ENCODE assay signal across 1 cellular context in the genomic region with DNA sequence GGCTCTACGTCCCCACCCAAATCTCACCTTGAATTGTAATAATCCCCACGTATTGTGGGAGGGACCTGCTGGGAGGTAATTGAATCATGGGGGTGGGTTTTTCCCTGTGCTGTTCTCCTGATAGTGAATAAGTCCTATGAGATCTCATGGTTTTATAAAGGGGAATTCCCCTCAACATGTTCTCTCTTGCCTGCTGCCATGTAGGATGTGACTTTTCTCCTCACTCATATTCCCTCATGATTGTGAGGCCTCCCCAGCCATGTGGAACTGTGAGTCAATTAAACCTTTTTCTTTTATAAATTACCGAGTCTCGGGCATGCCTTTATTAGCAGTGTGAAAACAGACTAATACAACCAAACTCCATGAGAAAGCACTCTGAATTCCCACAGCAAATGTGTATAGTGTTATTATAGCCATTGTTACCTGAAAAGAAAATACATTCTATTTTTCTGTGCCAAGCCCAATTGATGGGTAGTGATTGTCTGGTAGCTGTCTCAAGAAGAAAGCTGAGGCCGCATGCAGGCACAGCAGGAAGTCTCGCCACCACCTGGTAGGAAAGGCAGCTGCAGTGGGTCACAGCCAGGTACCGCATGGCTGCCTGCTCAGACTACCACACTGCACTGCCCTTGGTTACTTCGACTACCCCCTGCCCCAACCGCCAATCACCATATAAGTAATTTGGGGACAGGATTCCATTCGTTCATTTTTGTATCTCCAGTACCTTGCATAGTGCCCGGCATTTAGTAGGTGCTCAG.
TF ChIP-seq lines count a peak whose summit lies in the region.

No MANE protein-coding gene starts in this region.

TF ChIP-seq in GM23338, 12 proteins besides CTCF, POLR2A, EP300 and RAD21 (continued from another document):
- no peak for TF ChIP-seq ZNF462 (CRISPR knock-in tag; IDR thresholded peaks at IDR 0.05)
- TF ChIP-seq NANOG (IDR thresholded peaks at IDR 0.05; ENCODE audit: borderline replicate concordance) = no peak
